Comparison of ENCODE assay signal across 8 cellular contexts in genomic region chr17:74429604-74430384, GRCh38. TPM values are rescaled to one million over a fixed set of nuclear protein-coding genes. Genes with fewer than 3 reads are reported as not detected.
DNase-seq lines count a peak whose midpoint lies in the region; ATAC-seq lines count a peak whose summit lies in the region.

No MANE protein-coding gene starts in this region.

- H3K9me3 ChIP-seq in ectodermal cell (ENCODE audit: control insufficient read depth, low read length): no peaks in the 10 kb centered on the region

- peaks cover 44% of the 10 kb centered on the region for H3K27me3 ChIP-seq in ectodermal cell (ENCODE audit: control insufficient read depth, insufficient read depth, low read length, poor library complexity, severe bottlenecking)

- H3K4me1 ChIP-seq in ectodermal cell (ENCODE audit: control insufficient read depth, insufficient read depth, low read length): peaks cover 37% of the 10 kb centered on the region

- WGBS in ectodermal cell, 2 experiments: 42 to 44% methylated on average over 19 of the region's 19 CpGs

- H3K27ac ChIP-seq in ectodermal cell (ENCODE audit: insufficient read depth, low read depth, low read length, poor library complexity, severe bottlenecking): no peak overlapping the region

- peak overlapping the region; percentile 32 for H3K4me3 Mint-ChIP-seq in natural killer cell treated with Interleukin-12 subunit alpha and Interleukin-12 subunit beta and Interleukin-15 and Interleukin-18, amount 100 ng/mL, for 72 hours

- H3K9me3 Mint-ChIP-seq in natural killer cell treated with Interleukin-12 subunit alpha and Interleukin-12 subunit beta and Interleukin-15 and Interleukin-18, amount 100 ng/mL, for 72 hours: no peaks in the 10 kb centered on the region

- H3K4me1 Mint-ChIP-seq in natural killer cell treated with Interleukin-12 subunit alpha and Interleukin-12 subunit beta and Interleukin-15 and Interleukin-18, amount 100 ng/mL, for 72 hours (ENCODE audit: low read depth in 2 of 2): peaks cover 0 to 2% of the 10 kb centered on the region in 2 donors

- H3K36me3 Mint-ChIP-seq in natural killer cell treated with Interleukin-12 subunit alpha and Interleukin-12 subunit beta and Interleukin-15 and Interleukin-18, amount 100 ng/mL, for 72 hours: no peaks in the 10 kb centered on the region

- ATAC-seq in HG03196 (IDR thresholded peaks at IDR 0.05; ENCODE audit: unreplicated experiment) (peak; percentile 11), HG02678 (IDR thresholded peaks at IDR 0.05; ENCODE audit: unreplicated experiment) (no peak)
- ATAC-seq in natural killer cell treated with Interleukin-12 subunit alpha and Interleukin-12 subunit beta and Interleukin-15 and Interleukin-18, amount 100 ng/mL, for 72 hours: peak in 1 of 2 donors; percentile 19

- H3K27me3 Mint-ChIP-seq in natural killer cell treated with Interleukin-12 subunit alpha and Interleukin-12 subunit beta and Interleukin-15 and Interleukin-18, amount 100 ng/mL, for 72 hours: peaks cover 20% of the 10 kb centered on the region in 2 donors

- no peak overlapping the region for H3K27ac Mint-ChIP-seq in natural killer cell treated with Interleukin-12 subunit alpha and Interleukin-12 subunit beta and Interleukin-15 and Interleukin-18, amount 100 ng/mL, for 72 hours

- H3K36me3 ChIP-seq in ectodermal cell (ENCODE audit: control insufficient read depth, insufficient read depth, low read length): no peaks in the 10 kb centered on the region

- peak overlapping the region; percentile 64 for H3K4me3 ChIP-seq in ectodermal cell (ENCODE audit: insufficient read depth, low read depth, low read length)

- DNase-seq in DMS153 (lab: John Stamatoyannopoulos, UW) (peak; percentile 52), foreskin melanocyte (no peak), hypothalamus (lab: John Stamatoyannopoulos, UW) (no peak)
- no peak for DNase-seq in natural killer cell treated with Interleukin-12 subunit alpha and Interleukin-12 subunit beta and Interleukin-15 and Interleukin-18, amount 100 ng/mL, for 72 hours (ENCODE audit: low spot score)
- DNase-seq in stimulated activated CD4-positive, alpha-beta T cell treated with anti-CD3 and anti-CD28 coated beads, Interleukin-2, amount 100 ng/mL, for 24 hours: no peak

RNA-seq across cellular contexts. Expression of gene GPRC5C, which starts 2.1 kb away (rescaled TPM):
- polyA plus RNA-seq in ectodermal cell (2013, experiment 1 of 4): 19.6 TPM
- 19.0 TPM for polyA plus RNA-seq in ectodermal cell (2013, experiment 2 of 4)
- 16.2 TPM for polyA plus RNA-seq in ectodermal cell (2013, experiment 3 of 4)
- 18.4 TPM for polyA plus RNA-seq in ectodermal cell (2013, experiment 4 of 4)
- total RNA-seq in natural killer cell treated with Interleukin-12 subunit alpha and Interleukin-12 subunit beta and Interleukin-15 and Interleukin-18, amount 100 ng/mL, for 72 hours: under 1 TPM in 1 of 2 donors, not detected in 1; 0.25 TPM

RNA-seq across cellular contexts. Expression of gene CD300A, which starts 36.6 kb away (rescaled TPM):
- polyA plus RNA-seq in ectodermal cell (2013, experiment 1 of 4): not detected
- polyA plus RNA-seq in ectodermal cell (2013, experiment 2 of 4): not detected
- not detected for polyA plus RNA-seq in ectodermal cell (2013, experiment 3 of 4)
- polyA plus RNA-seq in ectodermal cell (2013, experiment 4 of 4): not detected
- total RNA-seq in natural killer cell treated with Interleukin-12 subunit alpha and Interleukin-12 subunit beta and Interleukin-15 and Interleukin-18, amount 100 ng/mL, for 72 hours: 10 to 100 TPM; 17.6 to 43.7 TPM
